In the genomic region with DNA sequence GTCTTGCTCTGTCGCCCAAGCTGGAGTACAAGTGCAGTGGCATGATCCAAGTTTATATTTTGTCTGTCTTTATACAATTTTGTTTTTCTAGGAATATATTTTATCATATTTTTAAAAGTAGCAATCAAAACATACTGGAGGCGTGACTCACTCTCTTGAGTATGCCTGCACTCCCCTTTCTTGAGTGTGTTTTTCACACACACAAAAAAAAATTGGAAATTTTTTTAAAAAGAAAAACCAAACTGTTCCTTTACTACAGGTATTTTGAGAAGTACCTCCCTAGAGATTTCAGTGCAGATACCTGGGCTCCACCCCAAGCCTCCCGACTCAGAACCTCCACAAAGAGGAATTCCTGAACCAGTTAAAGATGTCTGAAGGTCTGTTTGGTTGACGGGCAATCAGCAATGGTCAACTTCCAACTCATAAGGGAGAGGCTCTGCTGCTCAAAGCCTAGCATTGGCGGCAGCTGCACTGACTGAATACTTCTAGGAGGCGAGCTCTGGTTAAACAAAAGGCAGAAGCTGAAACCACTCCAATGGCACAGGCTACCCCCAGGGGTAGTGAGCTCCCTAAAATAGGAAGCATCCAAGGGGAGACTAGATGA, we compare ENCODE assay signal across 28 cellular contexts. TPM values are rescaled to one million over a fixed set of nuclear protein-coding genes. Genes with fewer than 3 reads are reported as not detected.
DNase-seq lines count a peak whose midpoint lies in the region; ATAC-seq, FAIRE-seq and TF ChIP-seq lines count a peak whose summit lies in the region.
"Had no signal": no experiment of that assay in that cellular context is flagged by ENCODE, and none has a peak within 500 bp of the region (broad histone marks: within the 10 kb centered on the region; RNA-seq: fewer than 3 reads in every experiment).

No MANE protein-coding gene starts in this region.

- TF ChIP-seq POLR2A in IMR-90 (IDR thresholded peaks at IDR 0.05; ENCODE audit: low read depth, low read length) (no peak), gastrocnemius medialis (IDR thresholded peaks at IDR 0.05) (no peak)

- POLR2A ChIA-PET in IMR-90 (lab: Charles Lee; ENCODE audit: unreplicated experiment): no interaction called here

- WGBS in IMR-90 (ENCODE audit: extremely low coverage in 2 of 2, insufficient read length in 1 of 2), 2 experiments: 86% methylated on average over 1 of the region's 6 CpGs; no CpG with 5 or more reads in 1 of the 2 experiments

- H2AFZ ChIP-seq in IMR-90 (replicated peaks; ENCODE audit: low read length, poor library complexity): no peak overlapping the region
- H2AFZ ChIP-seq in keratinocyte (ENCODE audit: control insufficient read depth, low read length): no peak overlapping the region

- H3K36me3 ChIP-seq in IMR-90 (ENCODE audit: control insufficient read depth, insufficient read depth, low read length) (no peaks in the 10 kb centered on the region), brain microvascular endothelial cell (replicated peaks) (no peaks in the 10 kb centered on the region), keratinocyte (ENCODE audit: control insufficient read depth in 2 of 2, extremely low read depth in 1 of 2, insufficient read depth in 2 of 2, low read length in 2 of 2) (no peaks in the 10 kb centered on the region), gastrocnemius medialis (no peaks in the 10 kb centered on the region), kidney (ENCODE audit: control insufficient read depth in 1 of 2, insufficient read depth in 2 of 2, low read length in 2 of 2) (no peaks in the 10 kb centered on the region)
- H3K36me3 ChIP-seq: BLaER1 treated with 17β-estradiol and CSF1 and Interleukin-3, amounts not matched to agents 10 nM and 100 nM; colonic mucosa; MG63; neutrophil; WERI-Rb-1 had no signal

- peaks cover 11% of the 10 kb centered on the region for H3K27me3 ChIP-seq in IMR-90 (ENCODE audit: control insufficient read depth, insufficient read depth, low read length)
- H3K27me3 ChIP-seq in brain microvascular endothelial cell (replicated peaks): no peaks in the 10 kb centered on the region
- H3K27me3 ChIP-seq in keratinocyte (ENCODE audit: control insufficient read depth, extremely low read depth, insufficient read depth, low read length): no peaks in the 10 kb centered on the region
- H3K27me3 ChIP-seq in gastrocnemius medialis: no peaks in the 10 kb centered on the region
- H3K27me3 ChIP-seq: BLaER1 treated with 17β-estradiol and CSF1 and Interleukin-3, amounts not matched to agents 10 nM and 100 nM; colonic mucosa; MG63; neutrophil had no signal

- H3K27ac ChIP-seq in IMR-90 (ENCODE audit: insufficient read depth, low read length) (no peak overlapping the region), brain microvascular endothelial cell (peak overlapping the region; percentile 48), keratinocyte (ENCODE audit: control insufficient read depth, insufficient read depth, low read length) (peak overlapping the region; percentile 50), gastrocnemius medialis (peak overlapping the region; percentile 47 to 82 (median 76)), kidney (ENCODE audit: low read depth in 2 of 2, low read length in 2 of 2) (no peak overlapping the region)
- H3K27ac ChIP-seq: BLaER1 treated with 17β-estradiol and CSF1 and Interleukin-3, amounts not matched to agents 10 nM and 100 nM; colonic mucosa; neutrophil; WERI-Rb-1 had no signal

- H3K79me1 ChIP-seq in IMR-90 (ENCODE audit: low read depth in 1 of 2, low read length in 2 of 2): no peaks in the 10 kb centered on the region

- no peak overlapping the region for H4K8ac ChIP-seq in IMR-90 (ENCODE audit: low read depth in 2 of 2, low read length in 2 of 2)

- H2AK5ac ChIP-seq in IMR-90 (ENCODE audit: low read depth, low read length): no peak overlapping the region

- TF ChIP-seq CTCF in IMR-90 (conservative IDR thresholded peaks at IDR 0.05; ENCODE audit: low read depth, low read length) (no peak), brain microvascular endothelial cell (IDR thresholded peaks at IDR 0.05; ENCODE audit: low read depth, low read length, missing control alignments) (no peak), keratinocyte (optimal IDR thresholded peaks at IDR 0.05 in 1 of 3, IDR thresholded peaks at IDR 0.05 in 1 of 3, conservative IDR thresholded peaks at IDR 0.05 in 1 of 3; ENCODE audit: extremely low read depth in 1 of 3, insufficient read depth in 2 of 3, low read length in 3 of 3) (no peak), gastrocnemius medialis (IDR thresholded peaks at IDR 0.05 in 4 of 5, conservative IDR thresholded peaks at IDR 0.05 in 1 of 5) (no peak), kidney (IDR thresholded peaks at IDR 0.05; ENCODE audit: borderline replicate concordance, extremely low read depth, insufficient read depth) (no peak)

- H3K9ac ChIP-seq in IMR-90 (ENCODE audit: low read depth, low read length) (no peak overlapping the region), keratinocyte (ENCODE audit: control insufficient read depth, extremely low read depth, insufficient read depth, low read length) (no peak overlapping the region), kidney (ENCODE audit: low read length in 2 of 2) (no peak overlapping the region)
- H3K9ac ChIP-seq: BLaER1 treated with 17β-estradiol and CSF1 and Interleukin-3, amounts not matched to agents 10 nM and 100 nM had no signal

- H2BK15ac ChIP-seq in IMR-90 (ENCODE audit: low read depth, low read length): no peak overlapping the region

- in situ Hi-C loops in IMR-90 (cut with MboI; ENCODE audit: low sequenced_read_pairs) (no loop called here), brain microvascular endothelial cell (cut with HindIII; ENCODE audit: low pct_ligation_motif_present, low sequenced_read_pairs) (no loop called here), gastrocnemius medialis (cut with MboI; ENCODE audit: low sequenced_read_pairs in 4 of 4) (no loop called here)

- H3K4me3 ChIP-seq in IMR-90 (ENCODE audit: insufficient read depth, low read depth, low read length) (no peak overlapping the region), brain microvascular endothelial cell (ENCODE audit: low read depth, low read length) (peak overlapping the region; percentile 5), keratinocyte (ENCODE audit: control insufficient read depth in 2 of 3, extremely low read depth in 1 of 3, insufficient read depth in 2 of 3, low read depth in 1 of 3, low read length in 3 of 3) (no peak overlapping the region), gastrocnemius medialis (no peak overlapping the region), kidney (ENCODE audit: low read length in 2 of 2) (no peak overlapping the region)
- H3K4me3 ChIP-seq: BLaER1 treated with 17β-estradiol and CSF1 and Interleukin-3, amounts not matched to agents 10 nM and 100 nM; colonic mucosa; MG63 had no signal

- BruUV-seq in IMR-90 (replicated peaks; lab: Mats Ljungman, UMichigan): no TSS peak

- H2BK20ac ChIP-seq in IMR-90 (ENCODE audit: low read depth, low read length): no peak overlapping the region

- ATAC-seq in IMR-90 (ENCODE audit: low read depth) (peak; percentile 59), gastrocnemius medialis (no peak), HG03095 (IDR thresholded peaks at IDR 0.05; ENCODE audit: unreplicated experiment) (no peak)

- no peaks in the 10 kb centered on the region for H3K79me2 ChIP-seq in keratinocyte (ENCODE audit: control insufficient read depth, insufficient read depth, low read length)

- no peaks in the 10 kb centered on the region for H3K4me1 ChIP-seq in IMR-90 (ENCODE audit: control insufficient read depth, insufficient read depth, low read length)
- H3K4me1 ChIP-seq in keratinocyte (ENCODE audit: control insufficient read depth, extremely low read depth, insufficient read depth, low read length): peaks cover 27% of the 10 kb centered on the region
- peaks cover 18 to 25% of the 10 kb centered on the region in 2 donors for H3K4me1 ChIP-seq in gastrocnemius medialis
- H3K4me1 ChIP-seq in kidney (ENCODE audit: control insufficient read depth in 1 of 2, insufficient read depth in 1 of 2, low read depth in 1 of 2, low read length in 2 of 2): no peaks in the 10 kb centered on the region
- H3K4me1 ChIP-seq: colonic mucosa had no signal

- intact Hi-C loops in IMR-90 (cut with micrococcal nuclease) (no loop called here), gastrocnemius medialis (cut with DNase I; ENCODE audit: low total_unique reads) (loop anchor here (5.0 kb wide), 1 partner anchor 60 kb away; no protein-coding TSS in a partner anchor), kidney (cut with DNase I) (no loop called here)

- FAIRE-seq in keratinocyte (lab: Jason Lieb, UNC) (no peak), kidney (lab: Jason Lieb, UNC) (no peak)
- FAIRE-seq: urothelium cell line had no signal

- 0 out of 2 replicates have a peak, but pooled peaks cover 3% of the 10 kb centered on the region for H3K9me1 ChIP-seq in IMR-90 (ENCODE audit: insufficient read depth, low read length)
- H3K9me1 ChIP-seq in keratinocyte (ENCODE audit: control insufficient read depth, extremely low read depth, insufficient read depth, low read length): no peaks in the 10 kb centered on the region

- no peak overlapping the region for H3K23ac ChIP-seq in IMR-90 (ENCODE audit: low read depth, low read length)

- no peak overlapping the region for H2BK5ac ChIP-seq in IMR-90 (ENCODE audit: low read depth, low read length, poor library complexity, severe bottlenecking)

- TF ChIP-seq RAD21 in IMR-90 (IDR thresholded peaks at IDR 0.05; ENCODE audit: low read length): no peak

- no peak overlapping the region for H3K56ac ChIP-seq in IMR-90 (ENCODE audit: extremely low read depth, insufficient read depth, low read length)

- CTCF ChIA-PET in IMR-90 (lab: Yijun Ruan, JAX): interaction anchor here (0.8 to 1.4 kb wide), 2 partner anchors 10 to 22 kb away, joined by 3 to 4 read pairs; no protein-coding TSS in a partner anchor

- H4K91ac ChIP-seq in IMR-90 (ENCODE audit: insufficient read depth, low read depth, low read length): no peak overlapping the region

- H3K4ac ChIP-seq in IMR-90 (ENCODE audit: low read depth, low read length): no peak overlapping the region

- H4K20me1 ChIP-seq in IMR-90 (ENCODE audit: insufficient read depth, low read length) (no peaks in the 10 kb centered on the region), keratinocyte (ENCODE audit: control insufficient read depth, extremely low read depth, insufficient read depth, low read length) (no peaks in the 10 kb centered on the region)
- H4K20me1 ChIP-seq: BLaER1 treated with 17β-estradiol and CSF1 and Interleukin-3, amounts not matched to agents 10 nM and 100 nM had no signal

- DNase-seq in IMR-90 (peak; percentile 11), brain microvascular endothelial cell (peak; percentile 56), keratinocyte (ENCODE audit: low read depth, low spot score) (no peak), gastrocnemius medialis (no peak), hippocampal formation (lab: John Stamatoyannopoulos, UW) (no peak), kidney (no peak)
- DNase-seq in activated CD4-positive, CD25-positive, alpha-beta regulatory T cell (lab: John Stamatoyannopoulos, UW): no peak
- DNase-seq: ACHN; activated CD4-positive, alpha-beta T cell treated with anti-CD3 and anti-CD28 coated beads, Interleukin-2, amount 50 U/mL, for 1 hour; activated naive CD4-positive, alpha-beta T cell treated with anti-CD3 and anti-CD28 coated beads, Interleukin-2, amount 50 U/mL, for 16 hours; colonic mucosa; endodermal cell; H9; head of caudate nucleus; left ventricle myocardium superior; MG63; NCI-H1436; NCI-H526; RPMI8226; stimulated activated CD4-positive, alpha-beta T cell treated with anti-CD3 and anti-CD28 coated beads, Interleukin-15, amount 100 ng/mL, for 24 hours; WERI-Rb-1 had no signal

- no peak overlapping the region for H2AK9ac ChIP-seq in IMR-90 (replicated peaks; ENCODE audit: low read depth, low read length, poor library complexity)

- no peak overlapping the region for H4K5ac ChIP-seq in IMR-90 (ENCODE audit: low read depth, low read length)

- H2BK120ac ChIP-seq in IMR-90 (ENCODE audit: low read depth, low read length): no peak overlapping the region

- no peak overlapping the region for H3K4me2 ChIP-seq in IMR-90 (ENCODE audit: low read depth, low read length)
- no peak overlapping the region for H3K4me2 ChIP-seq in keratinocyte (ENCODE audit: control insufficient read depth, extremely low read depth, insufficient read depth, low read depth, low read length)
- H3K4me2 ChIP-seq: BLaER1 treated with 17β-estradiol and CSF1 and Interleukin-3, amounts not matched to agents 10 nM and 100 nM had no signal

- H3K18ac ChIP-seq in IMR-90 (ENCODE audit: low read depth, low read length): no peak overlapping the region

- no peak overlapping the region for H3K14ac ChIP-seq in IMR-90 (replicated peaks; ENCODE audit: low read depth, low read length)

- dilution Hi-C loops in IMR-90 (cut with HindIII; ENCODE audit: low sequenced_read_pairs, unreplicated experiment) (no loop called here), keratinocyte (cut with MboI; ENCODE audit: extremely low pct_ligation_motif_present, low sequenced_read_pairs) (no loop called here)

- H3K9me3 ChIP-seq in IMR-90 (ENCODE audit: control insufficient read depth, insufficient read depth, low read length): no peaks in the 10 kb centered on the region
- no peaks in the 10 kb centered on the region for H3K9me3 ChIP-seq in keratinocyte (ENCODE audit: control insufficient read depth, low read depth, low read length)
- H3K9me3 ChIP-seq in gastrocnemius medialis: no peaks in the 10 kb centered on the region
- H3K9me3 ChIP-seq in kidney (ENCODE audit: control insufficient read depth in 1 of 2, low read length in 2 of 2): no peaks in the 10 kb centered on the region
- H3K9me3 ChIP-seq: BLaER1 treated with 17β-estradiol and CSF1 and Interleukin-3, amounts not matched to agents 10 nM and 100 nM; colonic mucosa; MG63; neutrophil had no signal

RNA-seq across cellular contexts. Expression of a gene that starts 27.4 kb away (rescaled TPM):
- total RNA-seq in IMR-90 (2012; rRNA removed) (not detected in 2 replicates), gastrocnemius medialis (not detected), kidney (0.03 TPM)
- polyA plus RNA-seq in IMR-90 (2012; rRNA removed) (not detected in 2 replicates), keratinocyte (0.03 to 0.05 TPM (median 0.03 TPM) in 3 replicates), kidney (ENCODE audit: insufficient read depth, low read depth, low replicate concordance) (not detected)
- polyA plus RNA-seq in IMR-90 (2012; cell fraction: cytosol; rRNA removed): not detected in 2 replicates
- polyA plus RNA-seq in IMR-90 (2012; cell fraction: nucleus; rRNA removed; ENCODE audit: low replicate concordance): not detected in 2 replicates
- not detected for polyA plus RNA-seq in keratinocyte (2011; ENCODE audit: low read depth)
- 0.05 TPM in 1 of 2 replicates, not detected in the other for polyA plus RNA-seq in keratinocyte (2011; cell fraction: cytosol; rRNA removed)
- 0.03 and 0.05 TPM in 2 replicates for polyA plus RNA-seq in keratinocyte (2011; cell fraction: nucleus; rRNA removed)
- 0.03 and 0.14 TPM in 2 replicates for polyA plus RNA-seq in keratinocyte (2012; ENCODE audit: low replicate concordance)
- polyA minus RNA-seq in keratinocyte: not detected in 3 replicates
- not detected for polyA minus RNA-seq in keratinocyte (2011; cell fraction: cytosol; rRNA and poly(A)+ RNA removed)
- polyA minus RNA-seq in keratinocyte (2011; cell fraction: nucleus; rRNA and poly(A)+ RNA removed): not detected in 2 replicates
- total RNA-seq: activated T-helper 1 cell treated with anti-CD3 and anti-CD28 coated beads, Interleukin-12 subunit alpha, Interleukin-12 subunit beta, Interleukin-2, Interleukin-4 antibody, amounts not matched to agents 30 ng/mL and 10 ng/mL and 1 ng/mL, durations not matched to agents 14 hours and 24 hours and 36 hours; H9; mucosa of gallbladder; subcutaneous adipose tissue had no signal

RNA-seq across cellular contexts. Expression of a gene that starts 43.4 kb away (rescaled TPM):
- 9.9 and 12.8 TPM in 2 replicates for total RNA-seq in IMR-90 (2012; rRNA removed)
- 1.5 and 2.2 TPM in 2 replicates for polyA plus RNA-seq in IMR-90 (2012; rRNA removed)
- polyA plus RNA-seq in IMR-90 (2012; cell fraction: cytosol; rRNA removed): 0.38 and 0.51 TPM in 2 replicates
- polyA plus RNA-seq in IMR-90 (2012; cell fraction: nucleus; rRNA removed; ENCODE audit: low replicate concordance): 0.26 and 1.9 TPM in 2 replicates
- polyA plus RNA-seq in keratinocyte: 7.3 to 10.3 TPM (median 8.0 TPM) in 3 replicates
- polyA plus RNA-seq in keratinocyte (2011; ENCODE audit: low read depth): 1.5 TPM
- 1.9 and 3.7 TPM in 2 replicates for polyA plus RNA-seq in keratinocyte (2011; cell fraction: cytosol; rRNA removed)
- polyA plus RNA-seq in keratinocyte (2011; cell fraction: nucleus; rRNA removed): 11.8 and 15.5 TPM in 2 replicates
- polyA plus RNA-seq in keratinocyte (2012; ENCODE audit: low replicate concordance): 1.8 and 7.1 TPM in 2 replicates
- 7.9 to 33.5 TPM (median 31.6 TPM) in 3 replicates for polyA minus RNA-seq in keratinocyte
- 7.3 TPM for polyA minus RNA-seq in keratinocyte (2011; cell fraction: cytosol; rRNA and poly(A)+ RNA removed)
- 27.9 and 40.2 TPM in 2 replicates for polyA minus RNA-seq in keratinocyte (2011; cell fraction: nucleus; rRNA and poly(A)+ RNA removed)
- total RNA-seq in gastrocnemius medialis: 1 to 10 TPM; 3.0 to 9.9 (median 6.9) TPM
- 18.4 TPM for total RNA-seq in kidney
- 2.2 TPM for polyA plus RNA-seq in kidney (ENCODE audit: insufficient read depth, low read depth, low replicate concordance)

Comparison
In these comparisons a context has a peak if more than half of its experiments do, and no peak if none do; other contexts are left out.
1. DNase-seq: peak in IMR-90 (single experiment) and brain microvascular endothelial cell (single experiment); none in keratinocyte (single experiment), gastrocnemius medialis (0 of 2), hippocampal formation (0 of 2), activated CD4-positive, CD25-positive, alpha-beta regulatory T cell (0 of 4) and kidney (single experiment).
2. H3K27ac ChIP-seq: peak in brain microvascular endothelial cell (single experiment), keratinocyte (single experiment) and gastrocnemius medialis (4 of 4); none in IMR-90 (single experiment) and kidney (0 of 2).